30 cellular contexts compared by ENCODE assay signal in the genomic region with DNA sequence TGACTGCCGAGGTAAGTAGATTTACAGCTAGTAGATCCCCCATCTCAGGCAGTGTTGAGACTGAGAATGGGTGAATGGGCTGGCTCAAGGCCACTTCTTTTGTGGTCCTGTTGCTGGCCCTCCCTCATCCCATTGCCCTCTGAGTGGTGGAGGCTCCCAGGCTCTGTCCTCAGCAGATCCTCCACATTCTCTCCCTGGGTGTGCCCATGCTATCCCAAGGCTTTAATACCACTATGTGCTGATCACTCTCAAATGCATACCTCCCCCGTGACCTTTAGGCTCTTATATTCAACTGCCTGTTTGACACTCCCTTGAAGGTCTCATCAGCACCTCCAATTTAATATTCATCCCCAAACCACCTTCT.
"Had no signal": no experiment of that assay in that cellular context is flagged by ENCODE, and none has a peak within 500 bp of the region (broad histone marks: within the 10 kb centered on the region; RNA-seq: fewer than 3 reads in every experiment).

No MANE protein-coding gene starts in this region.

- FAIRE-seq: small intestine had no signal

- H3K36me3 Mint-ChIP-seq: natural killer cell; neural progenitor cell; stimulated activated memory B cell treated with anti-CD40 and anti-IgM and Interleukin-4, amounts not matched to agents 10 μg/mL and 1 μg/mL and 100 μg/mL, for 72 hours had no signal

- H3K4me1 Mint-ChIP-seq: natural killer cell; neural progenitor cell; stimulated activated memory B cell treated with anti-CD40 and anti-IgM and Interleukin-4, amounts not matched to agents 10 μg/mL and 1 μg/mL and 100 μg/mL, for 72 hours; stimulated activated naive CD8-positive, alpha-beta T cell treated with anti-CD3 and anti-CD28 coated beads, Interleukin-15, amount 100 ng/mL, for 72 hours had no signal

- ATAC-seq: naive thymus-derived CD4-positive, alpha-beta T cell; natural killer cell; psoas muscle; right cardiac atrium; right lobe of liver; stimulated activated memory B cell treated with anti-CD40 and anti-IgM and Interleukin-4, amounts not matched to agents 10 μg/mL and 1 μg/mL and 100 μg/mL, for 72 hours; stimulated activated naive CD8-positive, alpha-beta T cell treated with anti-CD3 and anti-CD28 coated beads, Interleukin-15, amount 100 ng/mL, for 72 hours; stimulated activated naive CD8-positive, alpha-beta T cell treated with anti-CD3 and anti-CD28 coated beads, Interleukin-15, Interleukin-2, amounts not matched to agents 100 U/mL and 50 U/mL, for 24 hours had no signal

- H3K27ac ChIP-seq: neural progenitor cell, ovary, parathyroid adenoma, psoas muscle, right lobe of liver, sigmoid colon, suprapubic skin, testis, tibial artery, transverse colon, upper lobe of left lung, uterus had no signal

- H3K4me3 Mint-ChIP-seq: naive thymus-derived CD4-positive, alpha-beta T cell; natural killer cell; nephron; neural progenitor cell; stimulated activated memory B cell treated with anti-CD40 and anti-IgM and Interleukin-4, amounts not matched to agents 10 μg/mL and 1 μg/mL and 100 μg/mL, for 72 hours; stimulated activated naive CD8-positive, alpha-beta T cell treated with anti-CD3 and anti-CD28 coated beads, Interleukin-15, amount 100 ng/mL, for 72 hours had no signal

- H3K27me3 Mint-ChIP-seq: stimulated activated naive CD8-positive, alpha-beta T cell treated with anti-CD3 and anti-CD28 coated beads, Interleukin-15, amount 100 ng/mL, for 72 hours had no signal

- DNase-seq: naive thymus-derived CD4-positive, alpha-beta T cell; natural killer cell; occipital lobe; ovary; posterior cingulate gyrus; psoas muscle; right cardiac atrium; sigmoid colon; stimulated activated CD4-positive, alpha-beta T cell treated with anti-CD3 and anti-CD28 coated beads, Interleukin-15, amount 100 ng/mL, for 24 hours; stimulated activated CD4-positive, alpha-beta T cell treated with anti-CD3 and anti-CD28 coated beads, Interleukin-2, amount 100 ng/mL, for 24 hours; stimulated activated CD4-positive, alpha-beta T cell treated with anti-CD3 and anti-CD28 coated beads, Interleukin-2, amount 100 ng/mL, for 48 hours; stimulated activated CD4-positive, alpha-beta T cell treated with anti-CD3 and anti-CD28 coated beads, Interleukin-4, amount 100 ng/mL, for 4 hours; stimulated activated CD8-positive, alpha-beta memory T cell treated with anti-CD3 and anti-CD28 coated beads, Interleukin-4, amount 100 ng/mL, for 48 hours; stimulated activated naive CD4-positive, alpha-beta T cell; stimulated activated naive CD8-positive, alpha-beta T cell treated with anti-CD3 and anti-CD28 coated beads, Interleukin-15, amount 100 ng/mL, for 72 hours; stimulated activated naive CD8-positive, alpha-beta T cell treated with anti-CD3 and anti-CD28 coated beads, Interleukin-15, Interleukin-2, amounts not matched to agents 100 U/mL and 50 U/mL, for 24 hours; substantia nigra; testis; tibial artery; transverse colon; upper lobe of left lung; uterus had no signal

- H3K27ac Mint-ChIP-seq: naive thymus-derived CD4-positive, alpha-beta T cell; natural killer cell; nephron; neural progenitor cell; progenitor cell of endocrine pancreas; stimulated activated memory B cell treated with anti-CD40 and anti-IgM and Interleukin-4, amounts not matched to agents 10 μg/mL and 1 μg/mL and 100 μg/mL, for 72 hours; stimulated activated naive CD8-positive, alpha-beta T cell treated with anti-CD3 and anti-CD28 coated beads, Interleukin-15, amount 100 ng/mL, for 72 hours had no signal
